ENCODE assay signal across 8 cellular contexts in the genomic region with DNA sequence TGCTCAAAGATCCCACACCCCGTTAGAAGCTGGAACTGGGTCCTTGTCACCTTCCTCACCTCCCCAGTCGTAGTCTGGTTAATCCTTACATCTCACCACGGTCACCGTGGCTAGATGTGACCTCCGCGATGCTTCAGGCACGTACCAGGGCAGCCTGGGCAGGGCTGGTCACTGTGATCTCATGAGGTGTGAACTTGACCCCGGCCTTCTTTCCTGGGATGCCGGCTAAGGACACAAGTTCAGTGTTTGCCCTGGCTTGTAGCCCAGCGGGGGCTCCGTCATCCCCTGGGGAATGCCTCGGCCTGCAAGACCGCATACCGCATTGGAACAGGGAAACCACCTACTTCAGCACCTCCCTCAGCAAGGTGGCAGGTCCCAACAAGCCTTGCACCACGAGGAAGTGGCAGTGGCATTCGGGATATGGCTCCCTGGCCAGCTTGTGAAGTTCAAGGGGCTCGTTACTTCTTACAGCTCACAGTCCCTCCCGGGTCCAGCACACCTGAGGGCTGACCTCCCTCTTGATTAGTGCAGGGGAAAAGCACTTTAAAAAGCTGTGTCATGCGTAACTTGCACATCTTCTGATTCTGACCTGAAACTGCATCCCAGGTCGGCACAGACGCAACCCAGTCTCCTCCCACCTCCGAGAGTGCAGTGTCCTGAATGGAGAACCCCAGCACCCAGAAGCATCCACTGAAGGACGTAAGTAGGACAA. TPM values are rescaled to one million over a fixed set of nuclear protein-coding genes. Genes with fewer than 3 reads are reported as not detected.
DNase-seq lines count a peak whose midpoint lies in the region; ATAC-seq, FAIRE-seq and TF ChIP-seq lines count a peak whose summit lies in the region.

No MANE protein-coding gene starts in this region.

- no peaks in the 10 kb centered on the region for H3K9me3 ChIP-seq in psoas muscle

- 56 to 78% (median 63%) methylated on average over 23 of the region's 23 CpGs for WGBS in psoas muscle, 3 donors

- H3K27ac ChIP-seq in psoas muscle: peak overlapping the region; percentile 97

- TF ChIP-seq CTCF in GM12864 (IDR thresholded peaks at IDR 0.05; ENCODE audit: low read depth, low read length, missing control alignments) (no peak), NB4 (IDR thresholded peaks at IDR 0.05; ENCODE audit: low read depth, low read length) (no peak), bronchial epithelial cell (IDR thresholded peaks at IDR 0.05; ENCODE audit: insufficient read depth, low read length, severe bottlenecking) (no peak), psoas muscle (IDR thresholded peaks at IDR 0.05) (no peak), GM20000 (IDR thresholded peaks at IDR 0.05; ENCODE audit: extremely low read depth, missing control alignments) (no peak)

- H3K36me3 ChIP-seq in bronchial epithelial cell (ENCODE audit: control insufficient read depth, insufficient read depth, low read length) (peaks cover 29% of the 10 kb centered on the region), psoas muscle (ENCODE audit: insufficient read depth in 1 of 2, low read depth in 1 of 2) (peaks cover 13 to 51% of the 10 kb centered on the region in 2 donors)

- H3K27me3 ChIP-seq in bronchial epithelial cell (ENCODE audit: control insufficient read depth, insufficient read depth, low read length) (no peaks in the 10 kb centered on the region), psoas muscle (ENCODE audit: insufficient read depth in 3 of 3, low read length in 2 of 3) (no peaks in the 10 kb centered on the region)

- intact Hi-C loops in psoas muscle (cut with DNase I): loop anchor here (5.0 to 10.0 kb wide), 2 partner anchors 173 to 175 kb away; no protein-coding TSS in a partner anchor

- peaks cover 36% of the 10 kb centered on the region for H3K4me1 ChIP-seq in psoas muscle

- TF ChIP-seq POLR2A in NB4 (IDR thresholded peaks at IDR 0.05; ENCODE audit: extremely low read depth, insufficient read length): peak; percentile 18

- DNase-seq in GM12864 (ENCODE audit: low read depth) (no peak), NB4 (ENCODE audit: low read depth) (peak; percentile 45), bronchial epithelial cell (ENCODE audit: low read depth) (peak; percentile 99), psoas muscle (peak; percentile 18 to 55), GM20000 (ENCODE audit: low spot score) (no peak), frontal cortex (ENCODE audit: low spot score in 2 of 2) (no peak)

- FAIRE-seq in bronchial epithelial cell (lab: Jason Lieb, UNC) (no peak), frontal cortex (lab: Jason Lieb, UNC) (no peak)

- H3K4me3 ChIP-seq in GM12864 (ENCODE audit: low read depth, low read length) (peak overlapping the region; percentile 93), NB4 (ENCODE audit: low read depth, low read length) (no peak overlapping the region), bronchial epithelial cell (ENCODE audit: low read depth, low read length) (peak overlapping the region; percentile 11), psoas muscle (no peak overlapping the region)

- ATAC-seq in psoas muscle (no peak), HG03039 (IDR thresholded peaks at IDR 0.05; ENCODE audit: unreplicated experiment) (no peak), GM21381 (IDR thresholded peaks at IDR 0.05; ENCODE audit: unreplicated experiment) (no peak)

RNA-seq across cellular contexts. Expression of a gene that starts 25.9 kb away (rescaled TPM):
- total RNA-seq in bronchial epithelial cell (20.9 and 31.1 TPM in 2 replicates), psoas muscle (10 to 100 TPM; 28.0 to 45.1 (median 43.9) TPM), frontal cortex (6.1 TPM)
- 10 to 100 TPM; 24.7 to 48.1 (median 45.0) TPM for polyA plus RNA-seq in psoas muscle

RNA-seq across cellular contexts. Expression of a gene that starts 26.1 kb away (rescaled TPM):
- total RNA-seq in bronchial epithelial cell: 1.4 and 3.7 TPM in 2 replicates
- total RNA-seq in psoas muscle: 1 to 10 TPM; 5.9 to 7.9 (median 6.9) TPM
- polyA plus RNA-seq in psoas muscle: 1 to 10 TPM; 5.8 to 9.2 (median 6.6) TPM
- 59.5 TPM for total RNA-seq in frontal cortex

Comparison
In these comparisons a context has a peak if more than half of its experiments do, and no peak if none do; other contexts are left out.
1. DNase-seq: peak in NB4 (single experiment), bronchial epithelial cell (single experiment) and psoas muscle (2 of 2); none in GM12864 (single experiment), GM20000 (single experiment) and frontal cortex (0 of 2).
2. H3K4me3 ChIP-seq: peak in GM12864 (single experiment) and bronchial epithelial cell (single experiment); none in NB4 (single experiment) and psoas muscle (single experiment).